In the genomic region with DNA sequence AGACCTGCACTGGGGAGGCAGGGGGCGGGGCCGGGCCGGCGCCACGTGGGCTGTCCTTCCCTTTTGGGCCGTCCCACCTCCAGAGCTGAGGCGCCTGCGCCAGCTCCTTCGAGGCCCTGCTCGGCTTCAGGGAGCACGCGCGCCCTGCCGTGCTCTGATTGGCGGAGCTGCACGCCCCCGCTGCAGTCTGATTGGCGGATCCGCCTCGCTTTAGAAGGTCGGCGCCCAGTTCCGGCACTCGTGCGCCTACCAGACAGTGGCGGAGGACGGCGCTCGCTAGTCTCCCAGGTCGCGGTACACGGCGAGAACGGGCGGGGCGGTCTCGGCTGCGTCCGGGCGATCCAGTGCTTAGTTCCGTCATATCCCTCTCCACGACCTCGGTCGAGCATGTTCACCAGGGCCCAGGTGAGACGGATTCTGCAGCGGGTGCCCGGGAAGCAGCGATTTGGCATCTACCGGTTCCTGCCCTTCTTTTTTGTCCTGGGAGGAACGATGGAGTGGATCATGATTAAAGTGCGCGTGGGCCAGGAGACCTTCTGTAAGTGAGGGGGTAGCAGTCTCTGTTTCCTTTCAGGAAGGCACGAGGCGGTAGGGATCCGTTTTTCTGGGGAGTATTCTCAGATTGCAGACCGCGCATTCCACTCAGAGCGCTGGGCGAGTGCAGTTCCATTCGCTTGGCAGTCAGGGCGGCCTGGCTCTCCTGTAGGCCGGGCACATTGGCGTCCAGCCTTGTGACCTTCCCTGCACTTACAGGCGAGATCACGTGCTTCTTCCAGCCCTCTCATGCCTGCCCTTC, we compare ENCODE assay signal across 8 cellular contexts. TPM values are rescaled to one million over a fixed set of nuclear protein-coding genes. Genes with fewer than 3 reads are reported as not detected.
DNase-seq lines count a peak whose midpoint lies in the region; ATAC-seq, FAIRE-seq and TF ChIP-seq lines count a peak whose summit lies in the region.

A gene with protein sequence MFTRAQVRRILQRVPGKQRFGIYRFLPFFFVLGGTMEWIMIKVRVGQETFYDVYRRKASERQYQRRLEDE (plus strand): TSS at position 237 of the 796 bp plus-strand sequence. CDS start 151 bp downstream, at position 388.

- POLR2A ChIA-PET in H1 (lab: Charles Lee; ENCODE audit: partially characterized antibody): interaction anchor here (0.6 to 2.6 kb wide), 18 partner anchors 9 to 112 kb away, joined by 3 to 16 read pairs (median 4); a partner anchor contains a TSS

- peaks cover 7 to 33% (median 19%) of the 10 kb centered on the region in 4 experiments for H3K4me1 ChIP-seq in H1 (replicated peaks in 1 of 4; ENCODE audit: control insufficient read depth in 3 of 4, insufficient read depth in 4 of 4, low read length in 3 of 4)
- peaks cover 33% of the 10 kb centered on the region for H3K4me1 ChIP-seq in mesenchymal stem cell (ENCODE audit: control insufficient read depth, insufficient read depth, low read depth, low read length)

- H3K27ac ChIP-seq in H1 (ENCODE audit: low read depth, low read length) (peak within 1 kb of the TSS; percentile 77), mesenchymal stem cell (ENCODE audit: low read length, poor library complexity, severe bottlenecking) (peak within 1 kb of the TSS; percentile 94)

- peaks cover 26% of the 10 kb centered on the region for H3K23me2 ChIP-seq in H1 (ENCODE audit: low read depth, low read length)

- H3K9me3 ChIP-seq in H1 (ENCODE audit: insufficient read depth in 2 of 2, low read depth in 1 of 2, low read length in 1 of 2) (no peaks in the 10 kb centered on the region), mesenchymal stem cell (ENCODE audit: control insufficient read depth, low read length) (no peaks in the 10 kb centered on the region)

- H3K4ac ChIP-seq in H1 (replicated peaks; ENCODE audit: insufficient read length, low read depth, low read length): peak within 1 kb of the TSS; percentile 65
- peak within 1 kb of the TSS; percentile 63 to 79 for H3K4ac ChIP-seq in mesenchymal stem cell (ENCODE audit: low read depth in 1 of 2, low read length in 2 of 2)

- H2BK12ac ChIP-seq in H1 (ENCODE audit: low read depth, low read length) (no peak within 1 kb of the TSS), mesenchymal stem cell (ENCODE audit: low read length in 2 of 2) (peak within 1 kb of the TSS in 1 of 2 experiments; percentile 70)

- H3K27me3 Mint-ChIP-seq in Calu3 (ENCODE audit: unreplicated experiment): no peaks in the 10 kb centered on the region
- H3K27me3 Mint-ChIP-seq in activated CD8-positive, alpha-beta memory T cell treated with anti-CD3 and anti-CD28 coated beads, Interleukin-2, amount 10 ng/mL, durations not matched to agents 7 days and 5 days: no peaks in the 10 kb centered on the region

- H3K4me3 ChIP-seq in H1 (ENCODE audit: extremely low read depth in 1 of 4, insufficient read depth in 2 of 4, low read depth in 3 of 4, low read length in 4 of 4) (peak within 1 kb of the TSS; percentile 81 to 91 (median 88)), mesenchymal stem cell (ENCODE audit: insufficient read depth in 1 of 2, low read depth in 1 of 2, low read length in 2 of 2) (peak within 1 kb of the TSS; percentile 82 to 98)

- H2BK5ac ChIP-seq in H1 (ENCODE audit: low read depth, low read length) (peak within 1 kb of the TSS; percentile 50), mesenchymal stem cell (ENCODE audit: low read depth, low read length, poor library complexity, severe bottlenecking) (peak within 1 kb of the TSS; percentile 33)

- peak in 1 of 2 experiments; percentile 11; a peak in 1 of 4 replicates for TF ChIP-seq RAD21 in H1 (IDR thresholded peaks at IDR 0.05 in 1 of 2, conservative IDR thresholded peaks at IDR 0.05 in 1 of 2; ENCODE audit: low read depth in 2 of 2, low read length in 2 of 2)

- CTCF ChIA-PET in Calu3 (lab: Charles Lee) (interaction anchor here (0.5 kb wide), 1 partner anchor 258 kb away, joined by 5 read pairs; no protein-coding TSS in a partner anchor), H1 (lab: Charles Lee; ENCODE audit: partially characterized antibody) (interaction anchor here (0.8 to 1.0 kb wide), 4 partner anchors 8 to 64 kb away, joined by 3 to 5 read pairs (median 4); no protein-coding TSS in a partner anchor)
- CTCF ChIA-PET in activated CD8-positive, alpha-beta memory T cell treated with anti-CD3 and anti-CD28 coated beads, Interleukin-2, amount 10 ng/mL, durations not matched to agents 7 days and 5 days (lab: Charles Lee): interaction anchor here (0.9 to 1.0 kb wide), 2 partner anchors 56 to 537 kb away, joined by 3 read pairs; no protein-coding TSS in a partner anchor

- H3K9me3 Mint-ChIP-seq in Calu3 (ENCODE audit: low read depth, unreplicated experiment): no peaks in the 10 kb centered on the region
- H3K9me3 Mint-ChIP-seq in activated CD8-positive, alpha-beta memory T cell treated with anti-CD3 and anti-CD28 coated beads, Interleukin-2, amount 10 ng/mL, durations not matched to agents 7 days and 5 days (ENCODE audit: low read depth): no peaks in the 10 kb centered on the region

- H3K36me3 ChIP-seq in H1 (ENCODE audit: control insufficient read depth in 2 of 4, insufficient read depth in 4 of 4, low read length in 3 of 4) (peaks cover 0 to 10% (median under 1%) of the 10 kb centered on the region in 4 experiments; a peak in 2 of 8 replicates), mesenchymal stem cell (ENCODE audit: control insufficient read depth in 1 of 2, insufficient read depth in 2 of 2, low read depth in 1 of 2, low read length in 2 of 2) (peaks cover 14 to 26% of the 10 kb centered on the region in 2 experiments)

- TF ChIP-seq POLR2A in H1 (IDR thresholded peaks at IDR 0.05; ENCODE audit: control extremely low read depth in 1 of 2, low read depth in 2 of 2, low read length in 2 of 2): peak in 1 of 2 experiments; percentile 97; a peak in 2 of 3 replicates

- H2AK5ac ChIP-seq in H1 (ENCODE audit: low read depth, low read length) (0 out of 2 replicates have a peak within 1 kb of the TSS, but pooled peaks have one; percentile 49), mesenchymal stem cell (ENCODE audit: low read length, severe bottlenecking) (peak within 1 kb of the TSS; percentile 27)

- intact Hi-C loops in Calu3 (cut with micrococcal nuclease; ENCODE audit: unreplicated experiment): loop anchor here (10.0 kb wide), 1 partner anchor 148 kb away; a partner anchor contains a TSS

- H3K4me2 ChIP-seq in H1 (ENCODE audit: insufficient read depth in 1 of 2, low read depth in 2 of 2, low read length in 2 of 2): peak within 1 kb of the TSS; percentile 89 to 90
- peak within 1 kb of the TSS; percentile 87 for H3K4me2 ChIP-seq in mesenchymal stem cell (ENCODE audit: low read length, poor library complexity, severe bottlenecking)

- WGBS in H1 (ENCODE audit: extremely low coverage in 1 of 2, insufficient coverage in 1 of 2, insufficient read length in 1 of 2, insufficient replicate concordance in 2 of 2, low coverage in 1 of 2, low lambda C conversion rate in 2 of 2, missing lambda C conversion rate in 1 of 2), 2 experiments: 3% methylated on average over 57 of the region's 65 CpGs; no CpG with 5 or more reads in 1 of the 2 experiments
- WGBS in mesenchymal stem cell: 0% methylated on average over 57 of the region's 65 CpGs

- H2BK20ac ChIP-seq in H1 (ENCODE audit: low read length): no peak within 1 kb of the TSS

- TF ChIP-seq CTCF in Calu3 (IDR thresholded peaks at IDR 0.05; ENCODE audit: unreplicated experiment): no peak
- TF ChIP-seq CTCF in H1 (IDR thresholded peaks at IDR 0.05; ENCODE audit: control extremely low read depth in 1 of 3, insufficient read depth in 1 of 3, low read depth in 1 of 3, low read length in 3 of 3): no peak

- peak within 1 kb of the TSS; percentile 42 for H3K27ac Mint-ChIP-seq in Calu3 (ENCODE audit: unreplicated experiment)
- peak within 1 kb of the TSS; percentile 98 for H3K27ac Mint-ChIP-seq in activated CD8-positive, alpha-beta memory T cell treated with anti-CD3 and anti-CD28 coated beads, Interleukin-2, amount 10 ng/mL, durations not matched to agents 7 days and 5 days

- FAIRE-seq in H1 (lab: Jason Lieb, UNC): no peak

- no peak within 1 kb of the TSS; the same call in 1 of the 2 replicates for H2BK15ac ChIP-seq in H1 (ENCODE audit: low read length)
- H2BK15ac ChIP-seq in mesenchymal stem cell (ENCODE audit: low read depth, poor library complexity, severe bottlenecking): no peak within 1 kb of the TSS

- H3K36me3 Mint-ChIP-seq in Calu3 (ENCODE audit: insufficient read depth, unreplicated experiment): peaks cover 58% of the 10 kb centered on the region
- H3K36me3 Mint-ChIP-seq in activated CD8-positive, alpha-beta memory T cell treated with anti-CD3 and anti-CD28 coated beads, Interleukin-2, amount 10 ng/mL, durations not matched to agents 7 days and 5 days: peaks cover 17% of the 10 kb centered on the region

- peak within 1 kb of the TSS; percentile 83 for H3K56ac ChIP-seq in H1 (replicated peaks; ENCODE audit: insufficient read length, low read depth, low read length)

- peaks cover 12 to 23% of the 10 kb centered on the region in 2 experiments for H4K20me1 ChIP-seq in H1 (replicated peaks in 1 of 2; ENCODE audit: control insufficient read depth in 1 of 2, insufficient read depth in 2 of 2, low read length in 2 of 2)

- H2BK120ac ChIP-seq in H1 (replicated peaks; ENCODE audit: low read depth, low read length): no peak within 1 kb of the TSS
- no peak within 1 kb of the TSS for H2BK120ac ChIP-seq in mesenchymal stem cell (ENCODE audit: low read depth, low read length)

- DNase-seq in Calu3: peak; percentile 97
- DNase-seq in HUDEP-2 (lab: John Stamatoyannopoulos, UW; ENCODE audit: unreplicated experiment in 76 of 76): peak in 75 of 76 experiments; percentile 76 to 99 (median 96)
- peak; percentile 96 for DNase-seq in NOMO-1 treated with dmso at 0.1 percent for 144 hours (lab: John Stamatoyannopoulos, UW; ENCODE audit: unreplicated experiment)
- peak; percentile 99 for DNase-seq in activated CD8-positive, alpha-beta memory T cell treated with anti-CD3 and anti-CD28 coated beads, Interleukin-2, amount 10 ng/mL, durations not matched to agents 7 days and 5 days
- peak; percentile 94 to 96 for DNase-seq in H1 (ENCODE audit: low read depth in 1 of 2, low spot score in 2 of 2)
- peak; percentile 98 for DNase-seq in mesenchymal stem cell
- peak; percentile 95 for DNase-seq in stimulated activated CD8-positive, alpha-beta memory T cell treated with anti-CD3 and anti-CD28 coated beads, Interleukin-12 subunit alpha, Interleukin-12 subunit beta, amount 100 ng/mL, for 24 hours (ENCODE audit: extremely low read depth)

- H3K18ac ChIP-seq in H1 (ENCODE audit: extremely low read depth, low read length): peak within 1 kb of the TSS; percentile 33
- peak within 1 kb of the TSS; percentile 69 to 76 for H3K18ac ChIP-seq in mesenchymal stem cell (ENCODE audit: low read depth in 1 of 2, low read length in 2 of 2)

- BruUV-seq in Calu3 (replicated peaks; lab: Mats Ljungman, UMichigan): no TSS peak

- H3K79me2 ChIP-seq in H1 (ENCODE audit: control insufficient read depth in 1 of 2, insufficient read depth in 2 of 2, low read length in 2 of 2): peaks cover 12 to 44% of the 10 kb centered on the region in 2 experiments

- peak within 1 kb of the TSS; percentile 82 for H3K4me3 Mint-ChIP-seq in Calu3 (ENCODE audit: low read depth, unreplicated experiment)
- H3K4me3 Mint-ChIP-seq in activated CD8-positive, alpha-beta memory T cell treated with anti-CD3 and anti-CD28 coated beads, Interleukin-2, amount 10 ng/mL, durations not matched to agents 7 days and 5 days: peak within 1 kb of the TSS; percentile 100

- peaks cover 28% of the 10 kb centered on the region for H3K4me1 Mint-ChIP-seq in Calu3 (ENCODE audit: low read depth, unreplicated experiment)
- H3K4me1 Mint-ChIP-seq in activated CD8-positive, alpha-beta memory T cell treated with anti-CD3 and anti-CD28 coated beads, Interleukin-2, amount 10 ng/mL, durations not matched to agents 7 days and 5 days: peaks cover 48% of the 10 kb centered on the region

- peak within 1 kb of the TSS; percentile 57 for H4K5ac ChIP-seq in H1 (ENCODE audit: insufficient read length, low read depth, low read length)

- TF ChIP-seq EP300 in H1 (IDR thresholded peaks at IDR 0.05; ENCODE audit: borderline replicate concordance in 1 of 2, low read depth in 2 of 2, low read length in 2 of 2): no peak

- H3K79me1 ChIP-seq in H1 (ENCODE audit: low read depth, low read length): peaks cover 19% of the 10 kb centered on the region
- peaks cover 7% of the 10 kb centered on the region for H3K79me1 ChIP-seq in mesenchymal stem cell (replicated peaks; ENCODE audit: low read length, poor library complexity, severe bottlenecking)

- H3K23ac ChIP-seq in H1 (ENCODE audit: insufficient read length) (no peak within 1 kb of the TSS), mesenchymal stem cell (ENCODE audit: low read length in 2 of 2) (peak within 1 kb of the TSS; percentile 72 to 74)

- H4K8ac ChIP-seq in H1 (ENCODE audit: extremely low read depth, insufficient read depth, low read length) (peak within 1 kb of the TSS; percentile 86), mesenchymal stem cell (ENCODE audit: low read length) (peak within 1 kb of the TSS; percentile 89)

- H3K9ac ChIP-seq in H1 (replicated peaks in 1 of 4; ENCODE audit: extremely low read depth in 1 of 4, low read depth in 3 of 4, low read length in 3 of 4) (peak within 1 kb of the TSS; percentile 75 to 86 (median 83)), mesenchymal stem cell (ENCODE audit: low read length) (peak within 1 kb of the TSS; percentile 98)

- H2AFZ ChIP-seq in H1 (ENCODE audit: low read length) (peak within 1 kb of the TSS; percentile 13; the same call in 1 of the 2 replicates), mesenchymal stem cell (ENCODE audit: low read depth, low read length) (peak within 1 kb of the TSS; percentile 33)

- H3K27me3 ChIP-seq in H1 (replicated peaks in 1 of 4; ENCODE audit: control insufficient read depth in 3 of 4, extremely low read depth in 1 of 4, insufficient read depth in 3 of 4, low read length in 3 of 4) (no peaks in the 10 kb centered on the region), mesenchymal stem cell (ENCODE audit: control insufficient read depth in 1 of 2, insufficient read depth in 1 of 2, low read length in 2 of 2) (no peaks in the 10 kb centered on the region)

- H4K91ac ChIP-seq in H1 (replicated peaks; ENCODE audit: insufficient read length, low read length) (peak within 1 kb of the TSS; percentile 95), mesenchymal stem cell (ENCODE audit: low read length) (peak within 1 kb of the TSS; percentile 70)

- peak; percentile 84 for ATAC-seq in GM21390 (IDR thresholded peaks at IDR 0.05; ENCODE audit: unreplicated experiment)
- ATAC-seq in activated CD8-positive, alpha-beta memory T cell treated with anti-CD3 and anti-CD28 coated beads, Interleukin-2, amount 10 ng/mL, durations not matched to agents 7 days and 5 days: peak; percentile 91

- H3K14ac ChIP-seq in H1 (ENCODE audit: insufficient read length): no peak within 1 kb of the TSS
- H3K14ac ChIP-seq in mesenchymal stem cell (ENCODE audit: low read length in 2 of 2): peak within 1 kb of the TSS in 1 of 2 experiments; percentile 22

RNA-seq across cellular contexts. Expression of the gene that starts here (rescaled TPM):
- 14.0 and 15.1 TPM in 2 replicates for total RNA-seq in Calu3 (2022)
- total RNA-seq in activated CD8-positive, alpha-beta memory T cell treated with anti-CD3 and anti-CD28 coated beads, Interleukin-2, amount 10 ng/mL, durations not matched to agents 7 days and 5 days: 10 to 100 TPM; 12.9 to 15.5 TPM
- 37.7 and 39.3 TPM in 2 replicates for total RNA-seq in H1 (2021; fragmentation: NEBNext Ultra II Directional; extraction: Animal tissue kit (Norgen Biotek cat#: 25700))
- polyA plus RNA-seq in H1 (2011; rRNA removed): 35.0 and 45.0 TPM in 2 replicates
- polyA plus RNA-seq in H1 (2011; cell fraction: cytosol; rRNA removed): 55.7 TPM
- polyA plus RNA-seq in H1 (2011; cell fraction: nucleus; rRNA removed): 59.8 TPM
- polyA plus RNA-seq in H1 (2012, experiment 1 of 2): 33.1 to 135 TPM (median 91.0 TPM) in 4 replicates
- polyA plus RNA-seq in H1 (2012, experiment 2 of 2): 63.3 TPM
- polyA plus RNA-seq in H1 (2013, experiment 1 of 2): 68.6 TPM
- polyA plus RNA-seq in H1 (2013, experiment 2 of 2): 73.4 TPM
- polyA minus RNA-seq in H1 (2011; rRNA and poly(A)+ RNA removed): 4.8 and 5.1 TPM in 2 replicates
- 14.8 TPM for polyA minus RNA-seq in H1 (2011; cell fraction: cytosol; rRNA and poly(A)+ RNA removed)
- polyA minus RNA-seq in H1 (2011; cell fraction: nucleus; rRNA and poly(A)+ RNA removed): 25.4 TPM
- polyA plus RNA-seq in mesenchymal stem cell (2013, experiment 1 of 2): 58.9 TPM
- polyA plus RNA-seq in mesenchymal stem cell (2013, experiment 2 of 2): 60.7 TPM

Comparison
In these comparisons a context has a peak if more than half of its experiments do, and no peak if none do; other contexts are left out.
1. Peak in every context shown above with its lines: DNase-seq, ATAC-seq, H3K4me3 ChIP-seq and H3K27ac ChIP-seq.